ENCODE assay signal across 8 cellular contexts in the genomic region with DNA sequence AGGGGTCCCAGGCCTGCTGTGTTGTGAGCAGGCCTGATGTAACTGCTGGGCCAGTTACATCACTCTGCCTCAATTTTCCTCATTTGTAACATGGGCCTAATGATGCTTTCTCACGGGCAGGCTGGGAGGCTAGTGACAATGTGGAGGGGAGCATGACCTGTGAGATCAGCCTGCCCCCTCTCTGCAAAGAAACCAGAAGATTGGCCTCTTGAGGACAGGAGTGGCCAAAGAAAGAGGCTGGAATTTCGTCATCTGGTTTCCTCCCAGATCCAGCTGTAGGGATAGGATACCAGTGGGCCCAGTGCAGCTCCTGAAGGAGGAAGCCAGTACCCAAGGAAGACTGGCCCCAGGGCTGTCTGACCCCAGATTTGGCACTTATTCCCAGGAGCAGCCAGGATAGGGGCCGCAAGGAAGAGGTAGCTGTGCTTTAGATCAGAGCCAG. TPM values are rescaled to one million over a fixed set of nuclear protein-coding genes. Genes with fewer than 3 reads are reported as not detected.
A peak's percentile ranks its signal among the peaks of the same experiment; 100 is the strongest.
DNase-seq lines count a peak whose midpoint lies in the region; ATAC-seq and TF ChIP-seq lines count a peak whose summit lies in the region.

No MANE protein-coding gene starts in this region.

- no peaks in the 10 kb centered on the region for H3K79me2 ChIP-seq in OCI-LY1 (ENCODE audit: insufficient read depth, low read length)

- 0 out of 2 replicates have a peak, but pooled peaks cover 2% of the 10 kb centered on the region for H3F3A ChIP-seq in OCI-LY1 (ENCODE audit: insufficient read depth, low read length)

- H3K4me2 ChIP-seq in OCI-LY1 (ENCODE audit: low read length) = peak overlapping the region; percentile 97

- no peak for TF ChIP-seq CTCF in OCI-LY1 (IDR thresholded peaks at IDR 0.05; ENCODE audit: low read length)

- no peak overlapping the region for H2AFZ ChIP-seq in OCI-LY1 (ENCODE audit: low read length)

- DNase-seq in GM03348 (ENCODE audit: low spot score) (peak; percentile 84), dermis blood vessel endothelial cell (peak; percentile 83), superior temporal gyrus (ENCODE audit: extremely low spot score) (no peak)

- H3K27ac ChIP-seq in OCI-LY1 (ENCODE audit: low read depth, low read length, poor library complexity, severe bottlenecking) (peak overlapping the region; percentile 92), muscle layer of colon (ENCODE audit: low read depth, low read length) (peak overlapping the region; percentile 95)

- no peaks in the 10 kb centered on the region for H3K9me3 ChIP-seq in OCI-LY1 (ENCODE audit: low read length)
- H3K9me3 ChIP-seq in muscle layer of colon (ENCODE audit: low read length) = no peaks in the 10 kb centered on the region

- no peaks in the 10 kb centered on the region for H3K9me2 ChIP-seq in OCI-LY1 (ENCODE audit: low read depth, low read length)

- peak overlapping the region; percentile 97; the same call in 1 of the 2 replicates for H3K9ac ChIP-seq in OCI-LY1 (ENCODE audit: low read length)
- peak overlapping the region; percentile 79 for H3K9ac ChIP-seq in muscle layer of colon (ENCODE audit: low read length)

- no peak for ATAC-seq in HG03196 (IDR thresholded peaks at IDR 0.05; ENCODE audit: unreplicated experiment)
- no peak for ATAC-seq in GM21447 (IDR thresholded peaks at IDR 0.05; ENCODE audit: unreplicated experiment)
- ATAC-seq in GM19467 (IDR thresholded peaks at IDR 0.05; ENCODE audit: unreplicated experiment) = no peak

- H3K4me3 ChIP-seq in OCI-LY1 (ENCODE audit: low read depth, low read length, poor library complexity, severe bottlenecking) (peak overlapping the region; percentile 94), muscle layer of colon (ENCODE audit: low read depth in 1 of 2, low read length in 2 of 2) (peak overlapping the region; percentile 67 to 68)

- H4K20me1 ChIP-seq in OCI-LY1 (ENCODE audit: insufficient read depth, low read length) = no peaks in the 10 kb centered on the region

- H3K4me1 ChIP-seq in OCI-LY1 (ENCODE audit: insufficient read depth, low read length, severe bottlenecking) (peaks cover 67% of the 10 kb centered on the region), muscle layer of colon (ENCODE audit: insufficient read depth, low read length) (peaks cover 64% of the 10 kb centered on the region)

- H3K27me3 ChIP-seq in OCI-LY1 (ENCODE audit: insufficient read depth, low read length) (no peaks in the 10 kb centered on the region), muscle layer of colon (ENCODE audit: control insufficient read depth in 1 of 2, insufficient read depth in 2 of 2, low read length in 2 of 2) (no peaks in the 10 kb centered on the region)

- H3K36me3 ChIP-seq in OCI-LY1 (ENCODE audit: insufficient read depth, low read length) (peaks cover 13% of the 10 kb centered on the region), muscle layer of colon (ENCODE audit: insufficient read depth, low read length) (no peaks in the 10 kb centered on the region)

RNA-seq across cellular contexts. Expression of a gene that starts 0.6 kb away (rescaled TPM):
- total RNA-seq in dermis blood vessel endothelial cell = 28.8 and 71.5 TPM in 2 replicates
